8 cellular contexts compared by ENCODE assay signal in genomic region chr1:121518726-121519041, GRCh38.
DNase-seq lines count a peak whose midpoint lies in the region; ATAC-seq, FAIRE-seq and TF ChIP-seq lines count a peak whose summit lies in the region.

No MANE protein-coding gene starts in this region.

- H3K4me1 ChIP-seq in DOHH2 (ENCODE audit: control insufficient read depth, low read length) (peaks cover 57% of the 10 kb centered on the region), PC-9 (replicated peaks; ENCODE audit: insufficient read depth) (peaks cover 11% of the 10 kb centered on the region; the same call in 1 of the 2 replicates), endothelial cell of umbilical vein (ENCODE audit: control insufficient read depth, extremely low read depth, insufficient read depth, low read length) (peaks cover 4% of the 10 kb centered on the region), osteoblast (ENCODE audit: insufficient read depth, low read length) (no peaks in the 10 kb centered on the region)

- H3K9me2 ChIP-seq in DOHH2 (replicated peaks; ENCODE audit: control insufficient read depth, low read length) (no peaks in the 10 kb centered on the region), PC-9 (ENCODE audit: insufficient read depth) (no peaks in the 10 kb centered on the region)

- intact Hi-C loops in PC-9 (cut with micrococcal nuclease; ENCODE audit: unreplicated experiment) (loop anchor here (5.0 to 10.0 kb wide), 2 partner anchors 71 to 104 kb away; no protein-coding TSS in a partner anchor), endothelial cell of umbilical vein (cut with micrococcal nuclease) (loop anchor here (1.0 to 10.0 kb wide), 2 partner anchors 7 to 66 kb away; no protein-coding TSS in a partner anchor)

- H3K4me3 ChIP-seq in DOHH2 (ENCODE audit: low read length) (peak overlapping the region; percentile 86), PC-9 (peak overlapping the region; percentile 90), endothelial cell of umbilical vein (replicated peaks in 1 of 3; ENCODE audit: insufficient read depth in 1 of 3, low read depth in 1 of 3, low read length in 3 of 3) (no peak overlapping the region), osteoblast (ENCODE audit: insufficient read depth, low read length) (peak overlapping the region; percentile 63)

- no peak for TF ChIP-seq POLR2A in endothelial cell of umbilical vein (IDR thresholded peaks at IDR 0.05; ENCODE audit: low read depth, low read length)

- H3K79me2 ChIP-seq in DOHH2 (ENCODE audit: control insufficient read depth, low read length) (peaks cover 44% of the 10 kb centered on the region), PC-9 (ENCODE audit: low read depth) (no peaks in the 10 kb centered on the region), endothelial cell of umbilical vein (ENCODE audit: control insufficient read depth, insufficient read depth, low read length) (no peaks in the 10 kb centered on the region), osteoblast (ENCODE audit: insufficient read depth, low read length) (no peaks in the 10 kb centered on the region)

- H3K36me3 ChIP-seq in DOHH2 (ENCODE audit: control insufficient read depth, low read length) (peaks cover 18% of the 10 kb centered on the region), PC-9 (ENCODE audit: low read depth) (no peaks in the 10 kb centered on the region), endothelial cell of umbilical vein (ENCODE audit: control insufficient read depth in 2 of 2, extremely low read depth in 1 of 2, insufficient read depth in 2 of 2, low read length in 2 of 2) (no peaks in the 10 kb centered on the region), osteoblast (ENCODE audit: insufficient read depth, low read length) (no peaks in the 10 kb centered on the region)

- no peak for FAIRE-seq in endothelial cell of umbilical vein (lab: Jason Lieb, UNC)

- H3K9me3 ChIP-seq in DOHH2 (ENCODE audit: control insufficient read depth, insufficient read depth, low read length) (peaks cover 6% of the 10 kb centered on the region; the same call in 1 of the 2 replicates), PC-9 (ENCODE audit: insufficient read depth, low read depth) (no peaks in the 10 kb centered on the region), endothelial cell of umbilical vein (replicated peaks; ENCODE audit: control insufficient read depth, insufficient read depth, low read length) (no peaks in the 10 kb centered on the region), osteoblast (ENCODE audit: low read depth, low read length) (no peaks in the 10 kb centered on the region)

- peak overlapping the region; percentile 97 for H3K27ac ChIP-seq in DOHH2 (ENCODE audit: low read depth, low read length)
- no peak overlapping the region for H3K27ac ChIP-seq in PC-9
- H3K27ac ChIP-seq in endothelial cell of umbilical vein (ENCODE audit: insufficient read depth, low read depth, low read length): no peak overlapping the region
- H3K27ac ChIP-seq in osteoblast (ENCODE audit: low read depth, low read length): no peak overlapping the region

- H3F3A ChIP-seq in DOHH2 (ENCODE audit: control insufficient read depth, insufficient read depth) (peaks cover 29% of the 10 kb centered on the region), PC-9 (ENCODE audit: insufficient read depth, low read depth) (no peaks in the 10 kb centered on the region)

- H2AFZ ChIP-seq in PC-9 (peak overlapping the region; percentile 91), endothelial cell of umbilical vein (ENCODE audit: low read depth, low read length) (peak overlapping the region; percentile 86), osteoblast (ENCODE audit: low read length) (peak overlapping the region; percentile 84)

- H4K20me1 ChIP-seq in DOHH2 (ENCODE audit: control insufficient read depth, insufficient read depth, low read depth, low read length) (no peaks in the 10 kb centered on the region), PC-9 (ENCODE audit: insufficient read depth) (no peaks in the 10 kb centered on the region), endothelial cell of umbilical vein (replicated peaks; ENCODE audit: control insufficient read depth, extremely low read depth, insufficient read depth, low read length) (no peaks in the 10 kb centered on the region), osteoblast (ENCODE audit: insufficient read depth, low read length) (no peaks in the 10 kb centered on the region)

- POLR2A ChIA-PET in PC-9 (lab: Charles Lee; ENCODE audit: unreplicated experiment): no interaction called here
- POLR2A ChIA-PET in endothelial cell of umbilical vein (lab: Charles Lee): interaction anchor here (0.6 kb wide), 1 partner anchor 77 kb away, joined by 3 read pairs; no protein-coding TSS in a partner anchor

- TF ChIP-seq CTCF in DOHH2 (IDR thresholded peaks at IDR 0.05; ENCODE audit: low read depth, low read length, poor library complexity, severe bottlenecking) (no peak), PC-9 (conservative IDR thresholded peaks at IDR 0.05) (no peak), endothelial cell of umbilical vein (IDR thresholded peaks at IDR 0.05; ENCODE audit: extremely low read depth in 1 of 2, insufficient read depth in 1 of 2, low read depth in 1 of 2, low read length in 2 of 2) (no peak), osteoblast (IDR thresholded peaks at IDR 0.05; ENCODE audit: extremely low read depth, low read depth, low read length) (no peak)

- no peak for DNase-seq in PC-9
- no peak for DNase-seq in endothelial cell of umbilical vein (ENCODE audit: low read depth, low spot score)
- peak; percentile 42 for DNase-seq in osteoblast (ENCODE audit: insufficient read length, low spot score, missing footprints)
- no peak for DNase-seq in NCI-H1694 treated with DMSO at 0.1 percent for 48 hours (lab: John Stamatoyannopoulos, UW)
- DNase-seq in kidney glomerular epithelial cell (lab: John Stamatoyannopoulos, UW): no peak
- no peak for DNase-seq in dermis blood vessel endothelial cell

- BruUV-seq in PC-9 (replicated peaks; lab: Mats Ljungman, UMichigan): no TSS peak
- BruUV-seq in endothelial cell of umbilical vein (replicated peaks; lab: Mats Ljungman, UMichigan): no TSS peak

- no peaks in the 10 kb centered on the region for H3K27me3 ChIP-seq in DOHH2 (ENCODE audit: control insufficient read depth, low read length)
- no peaks in the 10 kb centered on the region for H3K27me3 ChIP-seq in PC-9 (ENCODE audit: insufficient read depth, low read depth)
- peaks cover 9 to 11% of the 10 kb centered on the region in 2 experiments for H3K27me3 ChIP-seq in endothelial cell of umbilical vein (ENCODE audit: control insufficient read depth in 2 of 2, insufficient read depth in 2 of 2, low read length in 2 of 2)
- peaks cover 34% of the 10 kb centered on the region for H3K27me3 ChIP-seq in osteoblast (ENCODE audit: insufficient read depth, low read length)

- H3K9ac ChIP-seq in endothelial cell of umbilical vein (replicated peaks; ENCODE audit: extremely low read depth, insufficient read depth, low read length): no peak overlapping the region

- H3K4me2 ChIP-seq in DOHH2 (ENCODE audit: low read length) (peak overlapping the region; percentile 85), PC-9 (peak overlapping the region; percentile 89), endothelial cell of umbilical vein (ENCODE audit: insufficient read depth, low read length) (peak overlapping the region; percentile 62), osteoblast (ENCODE audit: insufficient read depth, low read length) (peak overlapping the region; percentile 65)

- no peaks in the 10 kb centered on the region for H3K9me1 ChIP-seq in endothelial cell of umbilical vein (replicated peaks; ENCODE audit: control insufficient read depth, extremely low read depth, insufficient read depth, low read length)

- dilution Hi-C loops in endothelial cell of umbilical vein (cut with MboI; ENCODE audit: extremely low pct_ligation_motif_present, low sequenced_read_pairs): no loop called here

- CTCF ChIA-PET in PC-9 (lab: Charles Lee) (no interaction called here), endothelial cell of umbilical vein (lab: Charles Lee) (interaction anchor here (1.5 to 2.0 kb wide), 2 partner anchors 24 to 26 kb away, joined by 4 read pairs; no protein-coding TSS in a partner anchor)

- ATAC-seq in HG02840 (IDR thresholded peaks at IDR 0.05; ENCODE audit: low FRiP score, unreplicated experiment): no peak

TF ChIP-seq in endothelial cell of umbilical vein, 7 proteins besides CTCF, POLR2A, EP300 and RAD21:
- TF ChIP-seq EZH2 (IDR thresholded peaks at IDR 0.05; ENCODE audit: borderline replicate concordance, low read depth, low read length, severe bottlenecking) (no peak), JUN (IDR thresholded peaks at IDR 0.05; ENCODE audit: borderline replicate concordance, insufficient read depth, insufficient read length, low read depth) (no peak), FOS (IDR thresholded peaks at IDR 0.05; ENCODE audit: borderline replicate concordance, insufficient read depth, low read length) (no peak), MAX (IDR thresholded peaks at IDR 0.05; ENCODE audit: insufficient read depth, insufficient read length) (no peak), MYC (IDR thresholded peaks at IDR 0.05; ENCODE audit: low read depth, low read length) (no peak), POLR2AphosphoS5 (IDR thresholded peaks at IDR 0.05; ENCODE audit: insufficient read depth, low read depth, low read length) (no peak), GATA2 (IDR thresholded peaks at IDR 0.05; ENCODE audit: insufficient read depth, insufficient read length, low read depth, low read length) (no peak)

Comparison
In these comparisons a context has a peak if more than half of its experiments do, and no peak if none do; other contexts are left out.
1. H3K4me3 ChIP-seq: peak in DOHH2 (single experiment), PC-9 (single experiment) and osteoblast (single experiment); none in endothelial cell of umbilical vein (0 of 3).
2. Peak in every context shown above with its lines, with median percentiles within 50 percentile points of each other: H3K4me2 ChIP-seq and H2AFZ ChIP-seq.